16 cellular contexts compared by ENCODE assay signal in the genomic region with DNA sequence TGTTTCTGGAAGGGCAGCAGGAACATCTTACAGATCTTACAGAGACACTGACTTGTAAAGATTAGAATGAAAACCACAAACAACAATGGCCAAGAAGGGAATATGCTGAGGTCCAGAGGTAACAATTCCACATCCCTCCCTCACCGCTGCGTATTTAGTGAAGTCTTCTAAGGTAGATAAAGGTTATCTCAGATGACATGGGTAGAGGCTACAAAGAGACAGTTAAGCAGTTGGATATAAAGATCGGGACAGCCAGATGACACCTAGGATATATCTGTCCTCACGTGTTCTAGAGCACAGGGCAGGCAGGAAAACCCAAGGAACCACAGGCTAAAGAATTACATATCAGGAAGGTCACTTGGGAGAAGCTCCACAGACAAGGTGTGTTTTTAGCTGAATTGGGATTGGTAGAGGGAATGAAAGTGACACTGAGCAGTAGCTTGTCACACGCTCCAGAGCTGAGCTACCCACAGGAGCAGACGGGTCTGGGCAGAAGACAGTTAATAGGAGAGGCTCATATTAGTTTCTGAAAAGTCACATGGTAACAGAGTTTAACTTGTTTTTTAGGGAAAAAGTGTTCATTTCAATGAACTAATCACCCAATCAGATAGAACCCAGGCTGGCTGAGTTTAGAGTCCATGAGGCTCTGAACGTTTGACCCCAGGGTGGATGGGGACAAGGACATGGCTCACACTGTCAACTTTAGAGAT.
DNase-seq lines count a peak whose midpoint lies in the region; ATAC-seq and TF ChIP-seq lines count a peak whose summit lies in the region.
"Had no signal": no experiment of that assay in that cellular context is flagged by ENCODE, and none has a peak within 500 bp of the region (broad histone marks: within the 10 kb centered on the region; RNA-seq: fewer than 3 reads in every experiment).

No MANE protein-coding gene starts in this region.

- CTCF ChIA-PET in CD4-positive, alpha-beta T cell (lab: Charles Lee), result no interaction called here
- CTCF ChIA-PET in Calu3 (lab: Charles Lee), result no interaction called here
- CTCF ChIA-PET in naive thymus-derived CD4-positive, alpha-beta T cell (lab: Charles Lee), result interaction anchor here (0.6 kb wide), 1 partner anchor 64 kb away, joined by 3 read pairs; no protein-coding TSS in a partner anchor

- no peak for ATAC-seq in CD4-positive, alpha-beta T cell (ENCODE audit: poor library complexity)
- no peak for ATAC-seq in naive thymus-derived CD4-positive, alpha-beta T cell
- ATAC-seq in HG02588 (IDR thresholded peaks at IDR 0.05; ENCODE audit: unreplicated experiment) (no peak), GM19467 (IDR thresholded peaks at IDR 0.05; ENCODE audit: unreplicated experiment) (no peak), GM21423 (IDR thresholded peaks at IDR 0.05; ENCODE audit: unreplicated experiment) (no peak)
- ATAC-seq: Panc1 had no signal

- H3K27me3 ChIP-seq in CD4-positive, alpha-beta T cell (ENCODE audit: control insufficient read depth, insufficient read depth, low read length), result no peaks in the 10 kb centered on the region
- H3K27me3 ChIP-seq in naive thymus-derived CD4-positive, alpha-beta T cell (ENCODE audit: control insufficient read depth in 2 of 2, insufficient read depth in 2 of 2, low read length in 2 of 2), result no peaks in the 10 kb centered on the region

- DNase-seq in CD4-positive, alpha-beta T cell, result no peak
- DNase-seq in Calu3 (no peak), pons (ENCODE audit: low spot score) (no peak)
- DNase-seq in naive thymus-derived CD4-positive, alpha-beta T cell, result no peak
- DNase-seq: DND-41, GOT3, KG1, NCI-H1436 treated with DMSO at 0.1 percent for 48 hours, NCI-H510A treated with DMSO at 0.1 percent for 48 hours, NCI-H82 had no signal

- intact Hi-C loops in CD4-positive, alpha-beta T cell (cut with DNase I, micrococcal nuclease), result no loop called here
- intact Hi-C loops in Calu3 (cut with micrococcal nuclease; ENCODE audit: unreplicated experiment), result no loop called here
- intact Hi-C loops in dendritic cell treated with granulocyte-macrophage colony-stimulating factor and Interleukin-4, amounts not matched to agents 40 ng/mL and 50 ng/mL, for 4 days (cut with micrococcal nuclease), result no loop called here
- intact Hi-C loops in naive thymus-derived CD4-positive, alpha-beta T cell (cut with micrococcal nuclease), result no loop called here

- no peaks in the 10 kb centered on the region for H3K4me1 ChIP-seq in naive thymus-derived CD4-positive, alpha-beta T cell (ENCODE audit: control insufficient read depth in 2 of 2, insufficient read depth in 2 of 2, low read length in 2 of 2)

- POLR2A ChIA-PET in CD4-positive, alpha-beta T cell (lab: Charles Lee), result no interaction called here
- POLR2A ChIA-PET in naive thymus-derived CD4-positive, alpha-beta T cell (lab: Charles Lee), result no interaction called here

- no peaks in the 10 kb centered on the region for H3K9me3 Mint-ChIP-seq in CD4-positive, alpha-beta T cell
- H3K9me3 Mint-ChIP-seq in Calu3 (ENCODE audit: low read depth, unreplicated experiment), result no peaks in the 10 kb centered on the region
- H3K9me3 Mint-ChIP-seq in dendritic cell treated with granulocyte-macrophage colony-stimulating factor and Interleukin-4, amounts not matched to agents 40 ng/mL and 50 ng/mL, for 4 days, result no peaks in the 10 kb centered on the region
- H3K9me3 Mint-ChIP-seq in naive thymus-derived CD4-positive, alpha-beta T cell, result peaks cover 0 to 1% (median 0%) of the 10 kb centered on the region in 11 donors

- H3K4me1 Mint-ChIP-seq in CD4-positive, alpha-beta T cell (ENCODE audit: low read depth), result no peaks in the 10 kb centered on the region
- peaks cover 8% of the 10 kb centered on the region for H3K4me1 Mint-ChIP-seq in Calu3 (ENCODE audit: low read depth, unreplicated experiment)
- H3K4me1 Mint-ChIP-seq in dendritic cell treated with granulocyte-macrophage colony-stimulating factor and Interleukin-4, amounts not matched to agents 40 ng/mL and 50 ng/mL, for 4 days (ENCODE audit: low read depth), result no peaks in the 10 kb centered on the region
- peaks cover 0 to 8% (median 0%) of the 10 kb centered on the region in 7 donors for H3K4me1 Mint-ChIP-seq in naive thymus-derived CD4-positive, alpha-beta T cell
- H3K4me1 Mint-ChIP-seq: B cell had no signal

- no peak overlapping the region for H3K4me3 ChIP-seq in naive thymus-derived CD4-positive, alpha-beta T cell (ENCODE audit: low read length)

- H3K27ac Mint-ChIP-seq in CD4-positive, alpha-beta T cell, result peak overlapping the region; percentile 10
- peak overlapping the region; percentile 34 for H3K27ac Mint-ChIP-seq in Calu3 (ENCODE audit: unreplicated experiment)
- H3K27ac Mint-ChIP-seq in dendritic cell treated with granulocyte-macrophage colony-stimulating factor and Interleukin-4, amounts not matched to agents 40 ng/mL and 50 ng/mL, for 4 days, result peak overlapping the region; percentile 18
- H3K27ac Mint-ChIP-seq in naive thymus-derived CD4-positive, alpha-beta T cell, result peak overlapping the region in 5 of 9 donors; percentile 28 to 61 (median 36)
- H3K27ac Mint-ChIP-seq: B cell had no signal

- no peak for TF ChIP-seq CTCF in CD4-positive, alpha-beta T cell (IDR thresholded peaks at IDR 0.05)
- no peak for TF ChIP-seq CTCF in Calu3 (IDR thresholded peaks at IDR 0.05; ENCODE audit: unreplicated experiment)

- no peaks in the 10 kb centered on the region for H3K27me3 Mint-ChIP-seq in CD4-positive, alpha-beta T cell
- no peaks in the 10 kb centered on the region for H3K27me3 Mint-ChIP-seq in Calu3 (ENCODE audit: unreplicated experiment)
- H3K27me3 Mint-ChIP-seq in dendritic cell treated with granulocyte-macrophage colony-stimulating factor and Interleukin-4, amounts not matched to agents 40 ng/mL and 50 ng/mL, for 4 days, result no peaks in the 10 kb centered on the region
- H3K27me3 Mint-ChIP-seq in naive thymus-derived CD4-positive, alpha-beta T cell, result no peaks in the 10 kb centered on the region
- H3K27me3 Mint-ChIP-seq: B cell had no signal

- BruUV-seq in Calu3 (replicated peaks; lab: Mats Ljungman, UMichigan), result no TSS peak

- H3K9me3 ChIP-seq in CD4-positive, alpha-beta T cell (ENCODE audit: control insufficient read depth, low read length), result no peaks in the 10 kb centered on the region
- H3K9me3 ChIP-seq in naive thymus-derived CD4-positive, alpha-beta T cell (ENCODE audit: control insufficient read depth in 2 of 3, low read length in 3 of 3), result no peaks in the 10 kb centered on the region

- peaks cover 0 to 23% (median 7%) of the 10 kb centered on the region in 3 experiments for H3K36me3 ChIP-seq in naive thymus-derived CD4-positive, alpha-beta T cell (ENCODE audit: control insufficient read depth in 2 of 3, insufficient read depth in 3 of 3, low read length in 3 of 3)

- no peak overlapping the region for H3K27ac ChIP-seq in CD4-positive, alpha-beta T cell (ENCODE audit: low read depth, low read length)
- no peak overlapping the region for H3K27ac ChIP-seq in naive thymus-derived CD4-positive, alpha-beta T cell (ENCODE audit: low read depth, low read length)

- H3K4me3 Mint-ChIP-seq in CD4-positive, alpha-beta T cell, result no peak overlapping the region
- no peak overlapping the region for H3K4me3 Mint-ChIP-seq in Calu3 (ENCODE audit: low read depth, unreplicated experiment)
- H3K4me3 Mint-ChIP-seq in dendritic cell treated with granulocyte-macrophage colony-stimulating factor and Interleukin-4, amounts not matched to agents 40 ng/mL and 50 ng/mL, for 4 days, result no peak overlapping the region
- no peak overlapping the region for H3K4me3 Mint-ChIP-seq in naive thymus-derived CD4-positive, alpha-beta T cell
- H3K4me3 Mint-ChIP-seq: B cell had no signal

- peaks cover 68% of the 10 kb centered on the region for H3K36me3 Mint-ChIP-seq in CD4-positive, alpha-beta T cell (ENCODE audit: low read depth)
- H3K36me3 Mint-ChIP-seq in Calu3 (ENCODE audit: insufficient read depth, unreplicated experiment), result peaks cover 23% of the 10 kb centered on the region
- H3K36me3 Mint-ChIP-seq in dendritic cell treated with granulocyte-macrophage colony-stimulating factor and Interleukin-4, amounts not matched to agents 40 ng/mL and 50 ng/mL, for 4 days (ENCODE audit: low read depth), result peaks cover 67% of the 10 kb centered on the region
- H3K36me3 Mint-ChIP-seq in naive thymus-derived CD4-positive, alpha-beta T cell, result peaks cover 20 to 48% (median 24%) of the 10 kb centered on the region in 5 donors
